ENCODE assay signal across 9 cellular contexts in the genomic region with DNA sequence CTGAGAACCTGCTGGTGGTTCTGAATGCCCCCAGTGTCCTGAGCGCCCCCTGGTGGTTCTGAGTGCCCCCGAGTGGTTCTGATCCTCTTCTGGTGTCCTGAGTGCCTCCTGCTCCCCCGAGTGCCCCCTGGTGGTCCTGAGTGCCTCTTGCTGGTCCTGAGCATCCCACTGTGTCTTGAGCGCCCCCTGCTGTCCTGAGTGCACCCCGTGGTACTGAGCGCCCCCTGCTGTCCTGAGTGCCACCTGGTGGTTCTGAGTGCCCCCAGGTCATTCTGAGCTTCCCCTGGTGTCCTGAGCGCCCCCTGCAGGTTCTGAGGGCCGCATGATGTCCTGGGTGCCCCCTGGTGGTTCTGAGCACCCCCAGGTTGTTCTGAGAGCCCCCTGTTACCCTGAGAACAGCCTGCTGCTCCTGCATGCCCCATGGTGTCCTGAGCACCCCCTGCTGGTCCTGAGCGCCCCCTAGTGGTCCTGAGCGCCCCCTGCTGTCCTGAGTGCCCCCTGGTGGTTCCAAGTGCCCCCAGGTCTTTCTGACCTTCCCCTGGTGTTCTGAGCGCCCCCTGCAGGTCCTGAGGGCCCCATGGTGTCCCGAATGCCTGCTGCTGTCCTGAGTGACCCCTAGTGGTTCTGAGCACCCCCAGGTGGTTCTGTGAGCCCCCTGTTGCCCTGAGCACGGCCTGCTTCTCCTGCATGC.
DNase-seq lines count a peak whose midpoint lies in the region; ATAC-seq and TF ChIP-seq lines count a peak whose summit lies in the region.
"Had no signal": no experiment of that assay in that cellular context is flagged by ENCODE, and none has a peak within 500 bp of the region (broad histone marks: within the 10 kb centered on the region; RNA-seq: fewer than 3 reads in every experiment).

No MANE protein-coding gene starts in this region.

- CTCF ChIA-PET in activated B cell treated with CpG ODN at 0.5 μM for 24 hours (lab: Charles Lee) = interaction anchor here (1.3 to 1.9 kb wide), 2 partner anchors 24 to 30 kb away, joined by 4 to 5 read pairs; no protein-coding TSS in a partner anchor

- H3K27ac ChIP-seq in effector memory CD4-positive, alpha-beta T cell (ENCODE audit: insufficient read depth, low read length, poor library complexity, severe bottlenecking) = no peak overlapping the region
- H3K27ac ChIP-seq: heart left ventricle had no signal

- H3K27me3 ChIP-seq in effector memory CD4-positive, alpha-beta T cell (replicated peaks; ENCODE audit: control insufficient read depth, insufficient read depth, low read length, poor library complexity, severe bottlenecking) = no peaks in the 10 kb centered on the region

- no peaks in the 10 kb centered on the region for H3K27me3 Mint-ChIP-seq in activated B cell treated with CpG ODN at 0.5 μM for 24 hours

- H3K4me3 Mint-ChIP-seq in activated B cell treated with CpG ODN at 0.5 μM for 24 hours = no peak overlapping the region

- no peak overlapping the region for H3K27ac Mint-ChIP-seq in activated B cell treated with CpG ODN at 0.5 μM for 24 hours

- no peaks in the 10 kb centered on the region for H3K4me1 ChIP-seq in effector memory CD4-positive, alpha-beta T cell (ENCODE audit: control insufficient read depth, insufficient read depth, low read length, poor library complexity, severe bottlenecking)
- H3K4me1 ChIP-seq: heart left ventricle had no signal

- H3K9me3 ChIP-seq in effector memory CD4-positive, alpha-beta T cell (ENCODE audit: control insufficient read depth, low read length) = no peaks in the 10 kb centered on the region
- H3K9me3 ChIP-seq: heart left ventricle had no signal

- peak; percentile 76 for ATAC-seq in GM18909 (IDR thresholded peaks at IDR 0.05; ENCODE audit: poor library complexity, unreplicated experiment)
- ATAC-seq in HG03139 (IDR thresholded peaks at IDR 0.05; ENCODE audit: unreplicated experiment) = peak; percentile 60
- peak; percentile 53 for ATAC-seq in activated B cell treated with CpG ODN at 0.5 μM for 24 hours (ENCODE audit: low read depth)
- ATAC-seq: heart left ventricle had no signal

- no peaks in the 10 kb centered on the region for H3K36me3 ChIP-seq in effector memory CD4-positive, alpha-beta T cell (ENCODE audit: control insufficient read depth, insufficient read depth, low read length)
- H3K36me3 ChIP-seq: heart left ventricle had no signal

- H3K9me3 Mint-ChIP-seq in activated B cell treated with CpG ODN at 0.5 μM for 24 hours = no peaks in the 10 kb centered on the region

- no peaks in the 10 kb centered on the region for H3K36me3 Mint-ChIP-seq in activated B cell treated with CpG ODN at 0.5 μM for 24 hours (ENCODE audit: low read depth)

- H3K4me3 ChIP-seq in effector memory CD4-positive, alpha-beta T cell (ENCODE audit: insufficient read depth, low read depth, low read length, poor library complexity, severe bottlenecking) = no peak overlapping the region
- H3K4me3 ChIP-seq: heart left ventricle had no signal

- intact Hi-C loops in activated B cell treated with CpG ODN at 0.5 μM for 24 hours (cut with micrococcal nuclease) = no loop called here

- H3K4me1 Mint-ChIP-seq in activated B cell treated with CpG ODN at 0.5 μM for 24 hours = peaks cover 13% of the 10 kb centered on the region

- TF ChIP-seq CTCF in AG09319 (IDR thresholded peaks at IDR 0.05; ENCODE audit: low read depth, low read length) (peak; percentile 8; the same call in 1 of the 2 replicates), activated B cell treated with CpG ODN at 0.5 μM for 24 hours (IDR thresholded peaks at IDR 0.05) (no peak)

- POLR2A ChIA-PET in activated B cell treated with CpG ODN at 0.5 μM for 24 hours (lab: Charles Lee) = no interaction called here

- no peak for DNase-seq in AG09319 (ENCODE audit: extremely low read depth, low read depth)
- peak; percentile 44 for DNase-seq in activated B cell treated with CpG ODN at 0.5 μM for 24 hours
- DNase-seq in effector memory CD4-positive, alpha-beta T cell = peak; percentile 28 to 46 (median 42)
- peak; percentile 85 to 96 for DNase-seq in stimulated activated CD4-positive, alpha-beta T cell treated with anti-CD3 and anti-CD28 coated beads, Interleukin-4, amount 100 ng/mL, for 48 hours (ENCODE audit: low read depth in 2 of 2)
- no peak for DNase-seq in NCI-H748 treated with DMSO at 0.1 percent for 48 hours (lab: John Stamatoyannopoulos, UW)
- DNase-seq in amygdala (lab: John Stamatoyannopoulos, UW) = no peak

Comparison
In these comparisons a context has a peak if more than half of its experiments do, and no peak if none do; other contexts are left out.
1. DNase-seq: peak in activated B cell treated with CpG ODN at 0.5 μM for 24 hours (single experiment), effector memory CD4-positive, alpha-beta T cell (3 of 3) and stimulated activated CD4-positive, alpha-beta T cell treated with anti-CD3 and anti-CD28 coated beads, Interleukin-4, amount 100 ng/mL, for 48 hours (2 of 2); none in AG09319 (single experiment), NCI-H748 treated with DMSO at 0.1 percent for 48 hours (single experiment) and amygdala (0 of 56).
2. Peak in every context shown above with its lines, with median percentiles within 50 percentile points of each other: ATAC-seq.